In the genomic region with DNA sequence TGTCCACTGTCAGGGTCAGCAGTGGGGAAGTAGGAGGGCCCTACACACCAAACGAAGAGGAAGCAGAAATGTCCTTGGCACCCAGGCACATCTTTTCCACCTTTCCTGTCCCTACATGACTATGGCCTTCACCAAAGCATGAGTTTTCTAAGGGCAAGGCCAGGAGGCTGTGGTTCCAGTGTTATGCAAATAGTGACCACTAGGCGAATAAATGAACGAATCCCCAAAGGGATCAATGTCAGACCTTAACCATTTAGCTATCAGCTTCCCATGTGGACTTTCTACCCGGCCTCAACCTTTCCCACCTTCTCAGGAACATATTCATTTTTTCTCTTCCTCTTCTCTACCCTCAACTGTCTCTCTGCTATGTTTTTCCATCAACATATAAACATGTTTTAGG, we compare ENCODE assay signal across 1 cellular context.
TF ChIP-seq lines count a peak whose summit lies in the region.

No MANE protein-coding gene starts in this region.

TF ChIP-seq in HCT116, 20 proteins besides CTCF, POLR2A, EP300 and RAD21 (continued from another document):
- TF ChIP-seq YY1 (IDR thresholded peaks at IDR 0.05; ENCODE audit: extremely low read depth, insufficient replicate concordance, low read depth, low read length): no peak
- no peak for TF ChIP-seq MAX (IDR thresholded peaks at IDR 0.05)
- no peak for TF ChIP-seq POLR2AphosphoS5 (IDR thresholded peaks at IDR 0.05; ENCODE audit: low read depth, low read length)
- no peak for TF ChIP-seq ZFX (IDR thresholded peaks at IDR 0.05)
